Comparison of ENCODE assay signal across 11 cellular contexts in genomic region chr3:36679384-36680200, GRCh38.
DNase-seq lines count a peak whose midpoint lies in the region; ATAC-seq and TF ChIP-seq lines count a peak whose summit lies in the region.
"Had no signal": no experiment of that assay in that cellular context is flagged by ENCODE, and none has a peak within 500 bp of the region (broad histone marks: within the 10 kb centered on the region; RNA-seq: fewer than 3 reads in every experiment).

No MANE protein-coding gene starts in this region.

- H3K9me3 Mint-ChIP-seq in activated T-cell treated with anti-CD3 and anti-CD28 coated beads, Interleukin-2, amount 50 U/mL, for 72 hours, result peaks cover 16 to 21% of the 10 kb centered on the region in 2 donors
- peaks cover 4 to 18% of the 10 kb centered on the region in 2 donors for H3K9me3 Mint-ChIP-seq in effector memory CD8-positive, alpha-beta T cell

- no peak for TF ChIP-seq CTCF in astrocyte of the spinal cord (IDR thresholded peaks at IDR 0.05; ENCODE audit: low read depth, low read length)

- peaks cover 12% of the 10 kb centered on the region for H3K27me3 Mint-ChIP-seq in activated T-cell treated with anti-CD3 and anti-CD28 coated beads, Interleukin-2, amount 50 U/mL, for 72 hours (ENCODE audit: low read depth)
- peaks cover 29 to 30% of the 10 kb centered on the region in 2 donors for H3K27me3 Mint-ChIP-seq in effector memory CD8-positive, alpha-beta T cell

- H3K4me3 ChIP-seq in astrocyte of the spinal cord (ENCODE audit: low read depth, low read length), result no peak overlapping the region
- H3K4me3 ChIP-seq: esophagus squamous epithelium had no signal

- in situ Hi-C loops in astrocyte of the spinal cord (cut with HindIII; ENCODE audit: low sequenced_read_pairs), result no loop called here

- peaks cover 18 to 21% of the 10 kb centered on the region in 2 donors for H3K36me3 Mint-ChIP-seq in activated T-cell treated with anti-CD3 and anti-CD28 coated beads, Interleukin-2, amount 50 U/mL, for 72 hours (ENCODE audit: insufficient read depth in 2 of 2)
- H3K36me3 Mint-ChIP-seq in effector memory CD8-positive, alpha-beta T cell (ENCODE audit: insufficient read depth), result no peaks in the 10 kb centered on the region

- H3K4me1 Mint-ChIP-seq in activated T-cell treated with anti-CD3 and anti-CD28 coated beads, Interleukin-2, amount 50 U/mL, for 72 hours (ENCODE audit: low read depth), result peaks cover 23% of the 10 kb centered on the region
- no peaks in the 10 kb centered on the region for H3K4me1 Mint-ChIP-seq in effector memory CD8-positive, alpha-beta T cell (ENCODE audit: low read depth in 2 of 2)
- H3K4me1 Mint-ChIP-seq: CD4-positive, CD25-positive, alpha-beta regulatory T cell; naive thymus-derived CD4-positive, alpha-beta T cell had no signal

- ATAC-seq in activated T-cell treated with anti-CD3 and anti-CD28 coated beads, Interleukin-2, amount 50 U/mL, for 72 hours (replicated peaks in 1 of 2), result peak; percentile 99 to 100
- ATAC-seq in HG03520 (IDR thresholded peaks at IDR 0.05; ENCODE audit: unreplicated experiment), result peak; percentile 63
- ATAC-seq in effector memory CD8-positive, alpha-beta T cell (replicated peaks), result no peak
- ATAC-seq: naive thymus-derived CD4-positive, alpha-beta T cell had no signal

- DNase-seq in activated T-cell treated with anti-CD3 and anti-CD28 coated beads, Interleukin-2, amount 50 U/mL, for 72 hours, result no peak
- DNase-seq in activated T-cell treated with anti-CD3 and anti-CD28 coated beads for 4 hours, result no peak
- peak; percentile 87 for DNase-seq in astrocyte of the spinal cord (ENCODE audit: low read depth, low spot score)
- DNase-seq in stromal cell of bone marrow (ENCODE audit: low read depth), result peak; percentile 71
- no peak for DNase-seq in HPDE6-E6E7 (ENCODE audit: extremely low spot score)
- DNase-seq in effector memory CD8-positive, alpha-beta T cell, result no peak
- DNase-seq in C1 segment of cervical spinal cord (lab: John Stamatoyannopoulos, UW), result no peak
- DNase-seq: CD4-positive, CD25-positive, alpha-beta regulatory T cell; esophagus squamous epithelium; naive thymus-derived CD4-positive, alpha-beta T cell had no signal

- peak overlapping the region; percentile 99 for H3K27ac Mint-ChIP-seq in activated T-cell treated with anti-CD3 and anti-CD28 coated beads, Interleukin-2, amount 50 U/mL, for 72 hours
- no peak overlapping the region for H3K27ac Mint-ChIP-seq in effector memory CD8-positive, alpha-beta T cell
- H3K27ac Mint-ChIP-seq: CD4-positive, CD25-positive, alpha-beta regulatory T cell; naive thymus-derived CD4-positive, alpha-beta T cell had no signal

- H3K4me3 Mint-ChIP-seq in activated T-cell treated with anti-CD3 and anti-CD28 coated beads, Interleukin-2, amount 50 U/mL, for 72 hours, result peak overlapping the region; percentile 25 to 69
- no peak overlapping the region for H3K4me3 Mint-ChIP-seq in effector memory CD8-positive, alpha-beta T cell
- H3K4me3 Mint-ChIP-seq: CD4-positive, CD25-positive, alpha-beta regulatory T cell; naive thymus-derived CD4-positive, alpha-beta T cell had no signal

Comparison
In these comparisons a context has a peak if more than half of its experiments do, and no peak if none do; other contexts are left out.
1. DNase-seq: peak in astrocyte of the spinal cord (single experiment) and stromal cell of bone marrow (single experiment); none in activated T-cell treated with anti-CD3 and anti-CD28 coated beads, Interleukin-2, amount 50 U/mL, for 72 hours (0 of 2), activated T-cell treated with anti-CD3 and anti-CD28 coated beads for 4 hours (single experiment), HPDE6-E6E7 (single experiment), effector memory CD8-positive, alpha-beta T cell (0 of 3) and C1 segment of cervical spinal cord (0 of 14).
2. H3K4me3 Mint-ChIP-seq: peak in activated T-cell treated with anti-CD3 and anti-CD28 coated beads, Interleukin-2, amount 50 U/mL, for 72 hours (2 of 2); none in effector memory CD8-positive, alpha-beta T cell (0 of 2).